ENCODE assay signal across 1 cellular context in the genomic region with DNA sequence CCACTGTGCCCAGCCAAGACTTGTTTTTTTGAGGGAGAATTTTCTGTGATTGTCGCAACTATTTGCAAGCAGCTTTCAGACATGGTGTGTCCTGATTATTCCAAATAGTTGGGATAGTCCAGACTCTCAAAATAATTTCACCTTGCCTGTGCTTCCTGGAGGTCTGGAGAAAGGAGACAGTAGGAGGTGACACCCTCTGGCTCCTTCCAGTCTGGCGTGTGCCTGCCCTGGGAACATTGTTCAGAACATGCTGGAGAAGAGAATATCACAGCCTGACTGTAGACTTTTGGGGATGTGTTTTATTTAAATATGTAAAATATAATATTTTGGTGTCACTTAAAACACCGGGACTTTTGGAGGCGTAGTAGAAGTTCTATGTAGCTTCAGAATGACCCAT.
TF ChIP-seq lines count a peak whose summit lies in the region.

No MANE protein-coding gene starts in this region.

TF ChIP-seq in H1, 55 proteins besides CTCF, POLR2A, EP300 and RAD21:
- TF ChIP-seq CBX5 (IDR thresholded peaks at IDR 0.05; ENCODE audit: low read depth, low read length), result no peak
- no peak for TF ChIP-seq GABPA (IDR thresholded peaks at IDR 0.05; ENCODE audit: borderline replicate concordance, insufficient read depth, low read length)
- no peak for TF ChIP-seq HDAC6 (IDR thresholded peaks at IDR 0.05; ENCODE audit: low read depth, low read length)
- TF ChIP-seq EGR1 (IDR thresholded peaks at IDR 0.05; ENCODE audit: borderline replicate concordance, low read depth, low read length), result no peak
- TF ChIP-seq RXRA (IDR thresholded peaks at IDR 0.05; ENCODE audit: insufficient read depth, low read depth, low read length), result no peak
- TF ChIP-seq JUN (IDR thresholded peaks at IDR 0.05; ENCODE audit: low read depth, low read length), result no peak
- no peak for TF ChIP-seq SP2 (IDR thresholded peaks at IDR 0.05; ENCODE audit: low read length)
- TF ChIP-seq, protein P1, sequence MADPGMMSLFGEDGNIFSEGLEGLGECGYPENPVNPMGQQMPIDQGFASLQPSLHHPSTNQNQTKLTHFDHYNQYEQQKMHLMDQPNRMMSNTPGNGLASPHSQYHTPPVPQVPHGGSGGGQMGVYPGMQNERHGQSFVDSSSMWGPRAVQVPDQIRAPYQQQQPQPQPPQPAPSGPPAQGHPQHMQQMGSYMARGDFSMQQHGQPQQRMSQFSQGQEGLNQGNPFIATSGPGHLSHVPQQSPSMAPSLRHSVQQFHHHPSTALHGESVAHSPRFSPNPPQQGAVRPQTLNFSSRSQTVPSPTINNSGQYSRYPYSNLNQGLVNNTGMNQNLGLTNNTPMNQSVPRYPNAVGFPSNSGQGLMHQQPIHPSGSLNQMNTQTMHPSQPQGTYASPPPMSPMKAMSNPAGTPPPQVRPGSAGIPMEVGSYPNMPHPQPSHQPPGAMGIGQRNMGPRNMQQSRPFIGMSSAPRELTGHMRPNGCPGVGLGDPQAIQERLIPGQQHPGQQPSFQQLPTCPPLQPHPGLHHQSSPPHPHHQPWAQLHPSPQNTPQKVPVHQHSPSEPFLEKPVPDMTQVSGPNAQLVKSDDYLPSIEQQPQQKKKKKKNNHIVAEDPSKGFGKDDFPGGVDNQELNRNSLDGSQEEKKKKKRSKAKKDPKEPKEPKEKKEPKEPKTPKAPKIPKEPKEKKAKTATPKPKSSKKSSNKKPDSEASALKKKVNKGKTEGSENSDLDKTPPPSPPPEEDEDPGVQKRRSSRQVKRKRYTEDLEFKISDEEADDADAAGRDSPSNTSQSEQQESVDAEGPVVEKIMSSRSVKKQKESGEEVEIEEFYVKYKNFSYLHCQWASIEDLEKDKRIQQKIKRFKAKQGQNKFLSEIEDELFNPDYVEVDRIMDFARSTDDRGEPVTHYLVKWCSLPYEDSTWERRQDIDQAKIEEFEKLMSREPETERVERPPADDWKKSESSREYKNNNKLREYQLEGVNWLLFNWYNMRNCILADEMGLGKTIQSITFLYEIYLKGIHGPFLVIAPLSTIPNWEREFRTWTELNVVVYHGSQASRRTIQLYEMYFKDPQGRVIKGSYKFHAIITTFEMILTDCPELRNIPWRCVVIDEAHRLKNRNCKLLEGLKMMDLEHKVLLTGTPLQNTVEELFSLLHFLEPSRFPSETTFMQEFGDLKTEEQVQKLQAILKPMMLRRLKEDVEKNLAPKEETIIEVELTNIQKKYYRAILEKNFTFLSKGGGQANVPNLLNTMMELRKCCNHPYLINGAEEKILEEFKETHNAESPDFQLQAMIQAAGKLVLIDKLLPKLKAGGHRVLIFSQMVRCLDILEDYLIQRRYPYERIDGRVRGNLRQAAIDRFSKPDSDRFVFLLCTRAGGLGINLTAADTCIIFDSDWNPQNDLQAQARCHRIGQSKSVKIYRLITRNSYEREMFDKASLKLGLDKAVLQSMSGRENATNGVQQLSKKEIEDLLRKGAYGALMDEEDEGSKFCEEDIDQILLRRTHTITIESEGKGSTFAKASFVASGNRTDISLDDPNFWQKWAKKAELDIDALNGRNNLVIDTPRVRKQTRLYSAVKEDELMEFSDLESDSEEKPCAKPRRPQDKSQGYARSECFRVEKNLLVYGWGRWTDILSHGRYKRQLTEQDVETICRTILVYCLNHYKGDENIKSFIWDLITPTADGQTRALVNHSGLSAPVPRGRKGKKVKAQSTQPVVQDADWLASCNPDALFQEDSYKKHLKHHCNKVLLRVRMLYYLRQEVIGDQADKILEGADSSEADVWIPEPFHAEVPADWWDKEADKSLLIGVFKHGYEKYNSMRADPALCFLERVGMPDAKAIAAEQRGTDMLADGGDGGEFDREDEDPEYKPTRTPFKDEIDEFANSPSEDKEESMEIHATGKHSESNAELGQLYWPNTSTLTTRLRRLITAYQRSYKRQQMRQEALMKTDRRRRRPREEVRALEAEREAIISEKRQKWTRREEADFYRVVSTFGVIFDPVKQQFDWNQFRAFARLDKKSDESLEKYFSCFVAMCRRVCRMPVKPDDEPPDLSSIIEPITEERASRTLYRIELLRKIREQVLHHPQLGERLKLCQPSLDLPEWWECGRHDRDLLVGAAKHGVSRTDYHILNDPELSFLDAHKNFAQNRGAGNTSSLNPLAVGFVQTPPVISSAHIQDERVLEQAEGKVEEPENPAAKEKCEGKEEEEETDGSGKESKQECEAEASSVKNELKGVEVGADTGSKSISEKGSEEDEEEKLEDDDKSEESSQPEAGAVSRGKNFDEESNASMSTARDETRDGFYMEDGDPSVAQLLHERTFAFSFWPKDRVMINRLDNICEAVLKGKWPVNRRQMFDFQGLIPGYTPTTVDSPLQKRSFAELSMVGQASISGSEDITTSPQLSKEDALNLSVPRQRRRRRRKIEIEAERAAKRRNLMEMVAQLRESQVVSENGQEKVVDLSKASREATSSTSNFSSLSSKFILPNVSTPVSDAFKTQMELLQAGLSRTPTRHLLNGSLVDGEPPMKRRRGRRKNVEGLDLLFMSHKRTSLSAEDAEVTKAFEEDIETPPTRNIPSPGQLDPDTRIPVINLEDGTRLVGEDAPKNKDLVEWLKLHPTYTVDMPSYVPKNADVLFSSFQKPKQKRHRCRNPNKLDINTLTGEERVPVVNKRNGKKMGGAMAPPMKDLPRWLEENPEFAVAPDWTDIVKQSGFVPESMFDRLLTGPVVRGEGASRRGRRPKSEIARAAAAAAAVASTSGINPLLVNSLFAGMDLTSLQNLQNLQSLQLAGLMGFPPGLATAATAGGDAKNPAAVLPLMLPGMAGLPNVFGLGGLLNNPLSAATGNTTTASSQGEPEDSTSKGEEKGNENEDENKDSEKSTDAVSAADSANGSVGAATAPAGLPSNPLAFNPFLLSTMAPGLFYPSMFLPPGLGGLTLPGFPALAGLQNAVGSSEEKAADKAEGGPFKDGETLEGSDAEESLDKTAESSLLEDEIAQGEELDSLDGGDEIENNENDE (IDR thresholded peaks at IDR 0.05; ENCODE audit: insufficient replicate concordance, low read length), result no peak
- TF ChIP-seq EZH2 (IDR thresholded peaks at IDR 0.05; ENCODE audit: low read depth, low read length, severe bottlenecking), result no peak
- TF ChIP-seq NRF1 (IDR thresholded peaks at IDR 0.05; ENCODE audit: low read depth, low read length), result no peak
- no peak for TF ChIP-seq CTBP2 (IDR thresholded peaks at IDR 0.05; ENCODE audit: borderline replicate concordance, insufficient read depth, insufficient read length, low read length)
- TF ChIP-seq SUZ12 (IDR thresholded peaks at IDR 0.05; ENCODE audit: low read length), result no peak
- no peak for TF ChIP-seq GTF2F1 (IDR thresholded peaks at IDR 0.05; ENCODE audit: borderline replicate concordance, low read depth, low read length)
- no peak for TF ChIP-seq KDM1A (IDR thresholded peaks at IDR 0.05; ENCODE audit: borderline replicate concordance, low read length)
- no peak for TF ChIP-seq JUND (IDR thresholded peaks at IDR 0.05; ENCODE audit: low read length)
